13 cellular contexts compared by ENCODE assay signal in the genomic region with DNA sequence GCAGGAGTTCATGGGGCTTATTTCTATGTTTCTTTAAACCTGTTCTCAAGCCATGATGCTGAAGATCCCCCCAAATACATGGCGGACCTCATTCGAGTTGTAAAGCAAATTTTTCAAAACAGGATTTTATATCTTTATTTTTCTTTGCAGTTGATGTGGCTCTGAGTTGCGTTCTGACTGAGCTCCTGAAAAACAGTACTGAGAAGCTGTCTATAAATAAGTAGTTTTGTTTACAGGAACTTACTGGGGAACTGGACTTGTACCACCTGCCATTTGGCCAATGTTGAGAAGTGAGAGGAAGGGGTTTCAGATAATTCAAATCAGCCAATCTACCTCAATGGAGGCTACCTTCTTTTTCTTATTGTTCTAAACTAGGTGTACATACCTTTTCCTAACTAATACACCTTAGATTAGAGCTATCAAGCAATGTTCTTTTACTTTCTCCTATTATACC.
DNase-seq lines count a peak whose midpoint lies in the region; ATAC-seq and TF ChIP-seq lines count a peak whose summit lies in the region.
"Had no signal": no experiment of that assay in that cellular context is flagged by ENCODE, and none has a peak within 500 bp of the region (broad histone marks: within the 10 kb centered on the region; RNA-seq: fewer than 3 reads in every experiment).

No MANE protein-coding gene starts in this region.

- peak overlapping the region; percentile 96 for H3K27ac Mint-ChIP-seq in stimulated activated naive B cell treated with anti-CD40 and anti-IgM and Interleukin-4, amounts not matched to agents 10 μg/mL and 1 μg/mL and 100 μg/mL, for 72 hours

- H3K4me1 ChIP-seq in osteoblast (ENCODE audit: insufficient read depth, low read length) (no peaks in the 10 kb centered on the region), foreskin keratinocyte (peaks cover 17% of the 10 kb centered on the region)

- H3K4me1 Mint-ChIP-seq in stimulated activated naive B cell treated with anti-CD40 and anti-IgM and Interleukin-4, amounts not matched to agents 10 μg/mL and 1 μg/mL and 100 μg/mL, for 72 hours = peaks cover 28 to 46% of the 10 kb centered on the region in 2 donors

- H4K20me1 ChIP-seq in osteoblast (ENCODE audit: insufficient read depth, low read length) = no peaks in the 10 kb centered on the region

- no peaks in the 10 kb centered on the region for H3K9me3 ChIP-seq in osteoblast (ENCODE audit: low read depth, low read length)

- H3K4me3 ChIP-seq in osteoblast (ENCODE audit: insufficient read depth, low read length) = no peak overlapping the region

- TF ChIP-seq CTCF in osteoblast (IDR thresholded peaks at IDR 0.05; ENCODE audit: extremely low read depth, low read depth, low read length) (no peak), foreskin keratinocyte (conservative IDR thresholded peaks at IDR 0.05) (no peak)

- H2AFZ ChIP-seq in osteoblast (ENCODE audit: low read length) = no peak overlapping the region

- H3K79me2 ChIP-seq in osteoblast (ENCODE audit: insufficient read depth, low read length) = no peaks in the 10 kb centered on the region

- H3K27me3 ChIP-seq in osteoblast (ENCODE audit: insufficient read depth, low read length) = no peaks in the 10 kb centered on the region
- H3K27me3 ChIP-seq in foreskin keratinocyte = no peaks in the 10 kb centered on the region
- H3K27me3 ChIP-seq: brain microvascular endothelial cell had no signal

- DNase-seq in stimulated activated naive B cell treated with anti-CD40 and anti-IgM and Interleukin-4, amounts not matched to agents 10 μg/mL and 1 μg/mL and 100 μg/mL, for 72 hours = peak; percentile 53
- no peak for DNase-seq in osteoblast (ENCODE audit: insufficient read length, low spot score, missing footprints)
- no peak for DNase-seq in SKM-1 (lab: John Stamatoyannopoulos, UW; ENCODE audit: unreplicated experiment)
- no peak for DNase-seq in foreskin keratinocyte
- DNase-seq: activated CD8-positive, alpha-beta memory T cell treated with anti-CD3 and anti-CD28 coated beads, Interleukin-2, amount 50 U/mL, for 4 hours; brain microvascular endothelial cell; Kasumi-1; NCI-H510A treated with DMSO at 0.1 percent for 48 hours; substantia nigra had no signal

- peak overlapping the region; percentile 67 to 69 for H3K4me3 Mint-ChIP-seq in stimulated activated naive B cell treated with anti-CD40 and anti-IgM and Interleukin-4, amounts not matched to agents 10 μg/mL and 1 μg/mL and 100 μg/mL, for 72 hours

- no peaks in the 10 kb centered on the region for H3K36me3 ChIP-seq in osteoblast (ENCODE audit: insufficient read depth, low read length)
- H3K36me3 ChIP-seq: brain microvascular endothelial cell had no signal

- H3K9me3 Mint-ChIP-seq in stimulated activated naive B cell treated with anti-CD40 and anti-IgM and Interleukin-4, amounts not matched to agents 10 μg/mL and 1 μg/mL and 100 μg/mL, for 72 hours = peaks cover 6 to 7% of the 10 kb centered on the region in 2 donors

- no peak overlapping the region for H3K4me2 ChIP-seq in osteoblast (ENCODE audit: insufficient read depth, low read length)

- peaks cover 16 to 24% of the 10 kb centered on the region in 2 donors for H3K36me3 Mint-ChIP-seq in stimulated activated naive B cell treated with anti-CD40 and anti-IgM and Interleukin-4, amounts not matched to agents 10 μg/mL and 1 μg/mL and 100 μg/mL, for 72 hours

- no peaks in the 10 kb centered on the region for H3K27me3 Mint-ChIP-seq in stimulated activated naive B cell treated with anti-CD40 and anti-IgM and Interleukin-4, amounts not matched to agents 10 μg/mL and 1 μg/mL and 100 μg/mL, for 72 hours

- H3K27ac ChIP-seq in osteoblast (ENCODE audit: low read depth, low read length) (no peak overlapping the region), foreskin keratinocyte (no peak overlapping the region)
- H3K27ac ChIP-seq: brain microvascular endothelial cell had no signal

- ATAC-seq in GM19035 (IDR thresholded peaks at IDR 0.05; ENCODE audit: unreplicated experiment) = peak; percentile 81
- peak; percentile 68 for ATAC-seq in HG02610 (IDR thresholded peaks at IDR 0.05; ENCODE audit: unreplicated experiment)
- ATAC-seq in HG03378 (IDR thresholded peaks at IDR 0.05; ENCODE audit: unreplicated experiment) = peak; percentile 64
- peak; percentile 69 to 74 for ATAC-seq in stimulated activated naive B cell treated with anti-CD40 and anti-IgM and Interleukin-4, amounts not matched to agents 10 μg/mL and 1 μg/mL and 100 μg/mL, for 72 hours (replicated peaks)
- ATAC-seq in SK-N-SH treated with all-trans-retinoic acid at 6 μM for 48 hours = no peak
- no peak for ATAC-seq in foreskin keratinocyte

TF ChIP-seq in SK-N-SH treated with all-trans-retinoic acid at 6 μM for 48 hours, 23 proteins besides CTCF, POLR2A, EP300 and RAD21:
- TF ChIP-seq, protein P1, sequence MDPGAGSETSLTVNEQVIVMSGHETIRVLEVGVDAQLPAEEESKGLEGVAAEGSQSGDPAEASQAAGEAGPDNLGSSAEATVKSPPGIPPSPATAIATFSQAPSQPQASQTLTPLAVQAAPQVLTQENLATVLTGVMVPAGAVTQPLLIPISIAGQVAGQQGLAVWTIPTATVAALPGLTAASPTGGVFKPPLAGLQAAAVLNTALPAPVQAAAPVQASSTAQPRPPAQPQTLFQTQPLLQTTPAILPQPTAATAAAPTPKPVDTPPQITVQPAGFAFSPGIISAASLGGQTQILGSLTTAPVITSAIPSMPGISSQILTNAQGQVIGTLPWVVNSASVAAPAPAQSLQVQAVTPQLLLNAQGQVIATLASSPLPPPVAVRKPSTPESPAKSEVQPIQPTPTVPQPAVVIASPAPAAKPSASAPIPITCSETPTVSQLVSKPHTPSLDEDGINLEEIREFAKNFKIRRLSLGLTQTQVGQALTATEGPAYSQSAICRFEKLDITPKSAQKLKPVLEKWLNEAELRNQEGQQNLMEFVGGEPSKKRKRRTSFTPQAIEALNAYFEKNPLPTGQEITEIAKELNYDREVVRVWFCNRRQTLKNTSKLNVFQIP (CRISPR knock-in tag; IDR thresholded peaks at IDR 0.05; ENCODE audit: borderline replicate concordance, low read depth) = no peak
- no peak for TF ChIP-seq ZFP3 (CRISPR knock-in tag; IDR thresholded peaks at IDR 0.05)
- TF ChIP-seq GLIS3 (CRISPR knock-in tag; IDR thresholded peaks at IDR 0.05) = no peak
- TF ChIP-seq BACH2 (CRISPR knock-in tag; IDR thresholded peaks at IDR 0.05; ENCODE audit: borderline replicate concordance) = no peak
- no peak for TF ChIP-seq SNAI2 (CRISPR knock-in tag; IDR thresholded peaks at IDR 0.05)
- TF ChIP-seq CSRNP3 (CRISPR knock-in tag; IDR thresholded peaks at IDR 0.05) = no peak
- no peak for TF ChIP-seq PPARA (CRISPR knock-in tag; IDR thresholded peaks at IDR 0.05; ENCODE audit: borderline replicate concordance)
- no peak for TF ChIP-seq OSR1 (CRISPR knock-in tag; IDR thresholded peaks at IDR 0.05)
- TF ChIP-seq ARNTL (CRISPR knock-in tag; IDR thresholded peaks at IDR 0.05; ENCODE audit: borderline replicate concordance, low read depth) = no peak
- TF ChIP-seq ESRRG (CRISPR knock-in tag; IDR thresholded peaks at IDR 0.05) = no peak
- TF ChIP-seq CREB5 (CRISPR knock-in tag; IDR thresholded peaks at IDR 0.05; ENCODE audit: low read depth) = no peak
- TF ChIP-seq TCF4 (CRISPR knock-in tag; IDR thresholded peaks at IDR 0.05; ENCODE audit: borderline replicate concordance) = no peak
- no peak for TF ChIP-seq TOX (CRISPR knock-in tag; IDR thresholded peaks at IDR 0.05; ENCODE audit: borderline replicate concordance)
- TF ChIP-seq RARB (CRISPR knock-in tag; IDR thresholded peaks at IDR 0.05) = no peak
- no peak for TF ChIP-seq ZC3H10 (CRISPR knock-in tag; IDR thresholded peaks at IDR 0.05)
- no peak for TF ChIP-seq CSDC2 (CRISPR knock-in tag; IDR thresholded peaks at IDR 0.05)
- TF ChIP-seq ZFP30 (CRISPR knock-in tag; IDR thresholded peaks at IDR 0.05) = no peak
- TF ChIP-seq ISL1 (CRISPR knock-in tag; IDR thresholded peaks at IDR 0.05) = no peak

Comparison
In these comparisons a context has a peak if more than half of its experiments do, and no peak if none do; other contexts are left out.
1. ATAC-seq: peak in GM19035 (single experiment), HG02610 (single experiment), HG03378 (single experiment) and stimulated activated naive B cell treated with anti-CD40 and anti-IgM and Interleukin-4, amounts not matched to agents 10 μg/mL and 1 μg/mL and 100 μg/mL, for 72 hours (2 of 2); none in SK-N-SH treated with all-trans-retinoic acid at 6 μM for 48 hours (single experiment) and foreskin keratinocyte (single experiment).